10 cellular contexts compared by ENCODE assay signal in genomic region chr5:154238776-154239481, GRCh38. TPM values are rescaled to one million over a fixed set of nuclear protein-coding genes. Genes with fewer than 3 reads are reported as not detected.
DNase-seq lines count a peak whose midpoint lies in the region; ATAC-seq and TF ChIP-seq lines count a peak whose summit lies in the region.
"Had no signal": no experiment of that assay in that cellular context is flagged by ENCODE, and none has a peak within 500 bp of the region (broad histone marks: within the 10 kb centered on the region; RNA-seq: fewer than 3 reads in every experiment).

No MANE protein-coding gene starts in this region.

- H3K4me1 ChIP-seq in mucosa of descending colon (ENCODE audit: low read depth) = no peaks in the 10 kb centered on the region
- H3K4me1 ChIP-seq: upper lobe of left lung had no signal

- TF ChIP-seq CTCF in mucosa of descending colon (IDR thresholded peaks at IDR 0.05) (no peak), mesothelial cell of epicardium (IDR thresholded peaks at IDR 0.05; ENCODE audit: unreplicated experiment) (no peak)

- no peak overlapping the region for H3K4me3 Mint-ChIP-seq in mesothelial cell of epicardium

- H3K4me3 ChIP-seq in mucosa of descending colon = no peak overlapping the region
- H3K4me3 ChIP-seq: upper lobe of left lung had no signal

- H3K36me3 ChIP-seq in mucosa of descending colon (ENCODE audit: low read depth) = no peaks in the 10 kb centered on the region
- H3K36me3 ChIP-seq: upper lobe of left lung had no signal

- peak; percentile 66 for ATAC-seq in GM18870 (IDR thresholded peaks at IDR 0.05; ENCODE audit: unreplicated experiment)
- peak; percentile 66 for ATAC-seq in GM21737 (IDR thresholded peaks at IDR 0.05; ENCODE audit: unreplicated experiment)
- peak; percentile 64 for ATAC-seq in HG03460 (IDR thresholded peaks at IDR 0.05; ENCODE audit: unreplicated experiment)
- ATAC-seq in mucosa of descending colon = peak; percentile 47

- H3K9me3 ChIP-seq in mucosa of descending colon = no peaks in the 10 kb centered on the region
- H3K9me3 ChIP-seq: upper lobe of left lung had no signal

- intact Hi-C loops in mucosa of descending colon (cut with DNase I, micrococcal nuclease) = no loop called here

- no peaks in the 10 kb centered on the region for H3K9me3 Mint-ChIP-seq in mesothelial cell of epicardium

- H3K27me3 Mint-ChIP-seq in mesothelial cell of epicardium (ENCODE audit: low read depth) = no peaks in the 10 kb centered on the region

- no peak for DNase-seq in mucosa of descending colon
- no peak for DNase-seq in dedifferentiated amniotic fluid mesenchymal stem cell (ENCODE audit: extremely low spot score)
- no peak for DNase-seq in HT-29 (ENCODE audit: low spot score)
- DNase-seq in islet precursor cell = no peak
- DNase-seq in mesothelial cell of epicardium (ENCODE audit: low spot score in 2 of 2, unreplicated experiment in 2 of 2) = no peak
- DNase-seq: NCI-H774, upper lobe of left lung had no signal

- H3K36me3 Mint-ChIP-seq in mesothelial cell of epicardium = no peaks in the 10 kb centered on the region

- no peak overlapping the region for H3K27ac Mint-ChIP-seq in mesothelial cell of epicardium

- H3K4me1 Mint-ChIP-seq in mesothelial cell of epicardium = peaks cover 26% of the 10 kb centered on the region

RNA-seq across cellular contexts. Expression of gene GALNT10, which starts 48.4 kb away (rescaled TPM):
- 10 to 100 TPM; 38.5 to 51.5 (median 41.4) TPM for total RNA-seq in mucosa of descending colon
- 6.4 and 8.0 TPM in 2 replicates for total RNA-seq in HT-29 (2014; rRNA removed; shearing (Covaris generic))
- 13.5 to 14.5 TPM (median 13.9 TPM) in 3 replicates for total RNA-seq in mesothelial cell of epicardium
